In genomic region chr10:92291921-92292860, GRCh38 we compare ENCODE assay signal across 8 cellular contexts. TPM values are rescaled to one million over a fixed set of nuclear protein-coding genes. Genes with fewer than 3 reads are reported as not detected.
DNase-seq lines count a peak whose midpoint lies in the region; ATAC-seq, FAIRE-seq and TF ChIP-seq lines count a peak whose summit lies in the region.

No MANE protein-coding gene starts in this region.

- H3K9me3 Mint-ChIP-seq in astrocyte (ENCODE audit: unreplicated experiment), result no peaks in the 10 kb centered on the region

- peak overlapping the region; percentile 99 for H3K4me3 ChIP-seq in HUES6 (ENCODE audit: low read depth, low read length)
- peak overlapping the region; percentile 75 for H3K4me3 ChIP-seq in astrocyte (ENCODE audit: insufficient read depth, low read depth, low read length)
- H3K4me3 ChIP-seq in rectal smooth muscle tissue (ENCODE audit: low read length), result peak overlapping the region; percentile 94

- no peaks in the 10 kb centered on the region for H3K27me3 Mint-ChIP-seq in astrocyte (ENCODE audit: low read depth, unreplicated experiment)

- H3K27ac ChIP-seq in HUES6 (ENCODE audit: low read depth, low read length) (no peak overlapping the region), astrocyte (ENCODE audit: low read depth, low read length) (peak overlapping the region; percentile 71), rectal smooth muscle tissue (ENCODE audit: low read depth, low read length) (peak overlapping the region; percentile 94)

- ATAC-seq in HG03135 (IDR thresholded peaks at IDR 0.05; ENCODE audit: unreplicated experiment) (no peak), GM21526 (IDR thresholded peaks at IDR 0.05; ENCODE audit: low FRiP score, unreplicated experiment) (no peak)

- H3K36me3 ChIP-seq in HUES6 (ENCODE audit: control insufficient read depth, insufficient read depth, low read length), result peaks cover 24% of the 10 kb centered on the region
- H3K36me3 ChIP-seq in astrocyte (ENCODE audit: insufficient read depth, low read length), result peaks cover 3% of the 10 kb centered on the region
- no peaks in the 10 kb centered on the region for H3K36me3 ChIP-seq in rectal smooth muscle tissue (ENCODE audit: control insufficient read depth, insufficient read depth, low read length)

- FAIRE-seq in astrocyte (lab: Jason Lieb, UNC), result no peak

- H3K27me3 ChIP-seq in HUES6 (ENCODE audit: control insufficient read depth, insufficient read depth, low read length) (no peaks in the 10 kb centered on the region), astrocyte (ENCODE audit: insufficient read depth, low read length) (no peaks in the 10 kb centered on the region), rectal smooth muscle tissue (ENCODE audit: control insufficient read depth, insufficient read depth, low read length) (no peaks in the 10 kb centered on the region)

- peak overlapping the region; percentile 64 for H3K27ac Mint-ChIP-seq in astrocyte (ENCODE audit: unreplicated experiment)

- H3K9ac ChIP-seq in HUES6 (ENCODE audit: low read length) (peak overlapping the region; percentile 47), astrocyte (ENCODE audit: low read length) (peak overlapping the region; percentile 97), rectal smooth muscle tissue (ENCODE audit: low read length) (no peak overlapping the region)

- no peaks in the 10 kb centered on the region for H3K36me3 Mint-ChIP-seq in astrocyte (ENCODE audit: low read depth, unreplicated experiment)

- TF ChIP-seq CTCF in astrocyte (IDR thresholded peaks at IDR 0.05; ENCODE audit: insufficient read depth, low read depth, low read length), result peak; percentile 41

- peak overlapping the region; percentile 99 for H3K4me2 ChIP-seq in astrocyte (ENCODE audit: low read length)

- H3K4me1 Mint-ChIP-seq in astrocyte (ENCODE audit: low read depth, unreplicated experiment), result peaks cover 5% of the 10 kb centered on the region

- H3K79me2 ChIP-seq in astrocyte (ENCODE audit: insufficient read depth, low read length), result peaks cover 70% of the 10 kb centered on the region

- DNase-seq in DMS153 treated with DMSO at 0.1 percent for 48 hours (lab: John Stamatoyannopoulos, UW; ENCODE audit: unreplicated experiment) (peak; percentile 34), SW 1271 (lab: John Stamatoyannopoulos, UW) (peak; percentile 9 to 40), astrocyte (ENCODE audit: low read depth) (peak; percentile 40), hippocampal formation (lab: John Stamatoyannopoulos, UW) (peak; percentile 24 to 48)

- no peak overlapping the region for H2AFZ ChIP-seq in astrocyte (ENCODE audit: low read depth, low read length)

- no peaks in the 10 kb centered on the region for H3K9me3 ChIP-seq in HUES6 (ENCODE audit: control insufficient read depth, insufficient read depth, low read depth, low read length)
- no peaks in the 10 kb centered on the region for H3K9me3 ChIP-seq in astrocyte (ENCODE audit: insufficient read depth, low read depth, low read length)

- H3K4me1 ChIP-seq in HUES6 (ENCODE audit: control insufficient read depth, insufficient read depth, low read length) (peaks cover 7% of the 10 kb centered on the region), astrocyte (ENCODE audit: insufficient read depth, low read length) (no peaks in the 10 kb centered on the region), rectal smooth muscle tissue (ENCODE audit: control insufficient read depth, insufficient read depth, low read length) (peaks cover 4% of the 10 kb centered on the region)

- peak overlapping the region; percentile 93 for H3K4me3 Mint-ChIP-seq in astrocyte (ENCODE audit: unreplicated experiment)

- H4K20me1 ChIP-seq in astrocyte (ENCODE audit: insufficient read depth, low read length), result peaks cover 50% of the 10 kb centered on the region

RNA-seq across cellular contexts. Expression of gene MARCHF5, which starts 1.2 kb away (rescaled TPM):
- total RNA-seq in astrocyte, result 48.2 and 52.1 TPM in 2 replicates

RNA-seq across cellular contexts. Expression of gene CPEB3, which starts 1.3 kb away (rescaled TPM):
- total RNA-seq in astrocyte, result 1.2 and 1.6 TPM in 2 replicates
